1 cellular context compared by ENCODE assay signal in genomic region chr1:23555225-23555801, GRCh38.
TF ChIP-seq lines count a peak whose summit lies in the region.

No MANE protein-coding gene starts in this region.

TF ChIP-seq in K562, 482 proteins besides CTCF, POLR2A, EP300 and RAD21 (continued from another document and continues in another):
- TF ChIP-seq ZBTB40 (IDR thresholded peaks at IDR 0.05) (0 out of 2 replicates have a peak, but pooled peaks have one; percentile 35), ZBTB40 (CRISPR knock-in tag; IDR thresholded peaks at IDR 0.05) (no peak), IRF1 (CRISPR knock-in tag; IDR thresholded peaks at IDR 0.05; ENCODE audit: borderline replicate concordance) (no peak), SP1 (CRISPR knock-in tag; IDR thresholded peaks at IDR 0.05) (no peak), MEF2D (tag; conservative IDR thresholded peaks at IDR 0.05; ENCODE audit: low read depth) (no peak), CBX1 (IDR thresholded peaks at IDR 0.05; ENCODE audit: low read depth) (no peak), PHB (CRISPR knock-in tag; IDR thresholded peaks at IDR 0.05) (no peak), MTA1 (IDR thresholded peaks at IDR 0.05; ENCODE audit: borderline replicate concordance) (0 out of 2 replicates have a peak, but pooled peaks have one; percentile 7), ZNF384 (IDR thresholded peaks at IDR 0.05; ENCODE audit: low read depth, low read length) (no peak), CBX3 (IDR thresholded peaks at IDR 0.05; ENCODE audit: borderline replicate concordance in 1 of 2, low read length in 2 of 2) (peak in 1 of 2 experiments; percentile 4; a peak in 1 of 3 replicates), CREB3L1 (IDR thresholded peaks at IDR 0.05; ENCODE audit: borderline replicate concordance, low read depth) (peak; percentile 54; the same call in 1 of the 2 replicates), CAMTA2 (CRISPR knock-in tag; conservative IDR thresholded peaks at IDR 0.05) (no peak), CHCHD3 (CRISPR knock-in tag; IDR thresholded peaks at IDR 0.05) (no peak), RAD51 (IDR thresholded peaks at IDR 0.05; ENCODE audit: borderline replicate concordance, low read depth) (peak; percentile 5; the same call in 1 of the 2 replicates), HDAC1 (IDR thresholded peaks at IDR 0.05) (no peak), RBM39 (optimal IDR thresholded peaks at IDR 0.05; ENCODE audit: low read depth, low read length) (peak; percentile 60), SIRT6 (IDR thresholded peaks at IDR 0.05; ENCODE audit: low read depth, low read length) (no peak), HIVEP1 (CRISPR knock-in tag; IDR thresholded peaks at IDR 0.05) (no peak), MGA (IDR thresholded peaks at IDR 0.05) (peak; percentile 72), ATF1 (CRISPR knock-in tag; IDR thresholded peaks at IDR 0.05) (no peak), ATF1 (tag; IDR thresholded peaks at IDR 0.05) (peak; percentile 33), PREB (CRISPR knock-in tag; IDR thresholded peaks at IDR 0.05) (0 out of 2 replicates have a peak, but pooled peaks have one; percentile 16), MBD1 (CRISPR knock-in tag; IDR thresholded peaks at IDR 0.05) (peak; percentile 84), FOXO4 (CRISPR knock-in tag; IDR thresholded peaks at IDR 0.05) (no peak), SRF (CRISPR knock-in tag; IDR thresholded peaks at IDR 0.05) (peak in 1 of 2 experiments; percentile 57; a peak in 2 of 4 replicates), HOXB6 (CRISPR knock-in tag; IDR thresholded peaks at IDR 0.05; ENCODE audit: borderline replicate concordance) (no peak)
